ENCODE assay signal across 9 cellular contexts in the genomic region with DNA sequence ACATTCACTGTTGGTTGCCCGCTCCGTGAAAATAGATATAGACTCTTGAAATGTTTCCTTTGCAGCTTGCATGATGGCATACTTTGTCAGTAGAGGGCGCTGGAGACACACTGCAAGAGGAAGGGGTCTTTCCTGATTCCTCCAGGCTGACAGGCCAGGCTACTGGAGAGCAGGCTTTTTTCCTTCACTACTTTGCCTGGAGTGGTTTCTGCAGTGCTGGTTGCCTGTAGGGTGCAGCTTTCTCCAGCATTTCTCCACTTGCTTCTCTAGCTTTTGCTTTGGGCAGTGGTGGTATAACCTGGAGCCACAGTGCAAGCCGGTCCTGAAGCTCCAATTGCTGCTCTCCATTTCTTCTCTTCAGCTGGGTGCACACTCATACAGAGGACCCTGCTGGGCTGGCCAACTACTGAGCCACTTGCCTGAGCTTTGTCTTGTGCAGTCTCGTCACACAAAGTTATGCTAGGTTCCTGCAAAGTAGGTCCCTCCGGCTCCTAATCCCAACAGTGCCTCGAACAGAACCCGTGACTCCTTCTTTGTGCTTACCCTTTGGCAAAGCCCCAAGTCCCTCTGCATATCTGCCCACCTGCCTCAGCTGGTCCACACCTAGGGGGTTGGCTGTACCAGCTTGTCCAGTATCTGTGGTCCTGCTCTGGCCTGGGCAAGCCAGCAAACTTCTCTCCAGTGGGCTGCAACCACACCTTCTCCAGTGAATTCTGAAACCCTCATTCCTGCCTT. TPM values are rescaled to one million over a fixed set of nuclear protein-coding genes. Genes with fewer than 3 reads are reported as not detected.
DNase-seq lines count a peak whose midpoint lies in the region; ATAC-seq, FAIRE-seq and TF ChIP-seq lines count a peak whose summit lies in the region.
"Had no signal": no experiment of that assay in that cellular context is flagged by ENCODE, and none has a peak within 500 bp of the region (broad histone marks: within the 10 kb centered on the region; RNA-seq: fewer than 3 reads in every experiment).

No MANE protein-coding gene starts in this region.

- no TSS peak for BruUV-seq in MCF 10A (replicated peaks; lab: Mats Ljungman, UMichigan)

- DNase-seq in activated CD4-positive, alpha-beta T cell treated with anti-CD3 and anti-CD28 coated beads, Interleukin-2, amount 10 ng/mL, durations not matched to agents 24 days and 14 days, result peak; percentile 70
- DNase-seq in activated CD4-positive, alpha-beta T cell treated with anti-CD3 and anti-CD28 coated beads for 4 hours, result no peak
- DNase-seq in HuH-7.5 (ENCODE audit: low spot score) (peak; percentile 7), NOMO-1 treated with DMSO at 0.1 percent for 48 hours (lab: John Stamatoyannopoulos, UW; ENCODE audit: unreplicated experiment) (peak; percentile 57), MCF 10A (ENCODE audit: unreplicated experiment) (peak; percentile 83), kidney (peak; percentile 53)
- DNase-seq in stimulated activated naive CD8-positive, alpha-beta T cell treated with anti-CD3 and anti-CD28 coated beads, Interleukin-15, amount 100 ng/mL, for 72 hours, result peak; percentile 8 to 18

- no peak for FAIRE-seq in kidney (lab: Jason Lieb, UNC)
- FAIRE-seq: islet of Langerhans had no signal

- H3K4me3 ChIP-seq in kidney (ENCODE audit: low read length in 2 of 2), result no peak overlapping the region

- no peak overlapping the region for H3K4me3 Mint-ChIP-seq in activated CD4-positive, alpha-beta T cell treated with anti-CD3 and anti-CD28 coated beads, Interleukin-2, amount 10 ng/mL, durations not matched to agents 24 days and 14 days
- no peak overlapping the region for H3K4me3 Mint-ChIP-seq in MCF 10A (ENCODE audit: unreplicated experiment)
- H3K4me3 Mint-ChIP-seq in stimulated activated naive CD8-positive, alpha-beta T cell treated with anti-CD3 and anti-CD28 coated beads, Interleukin-15, amount 100 ng/mL, for 72 hours, result no peak overlapping the region

- no peak overlapping the region for H3K27ac ChIP-seq in kidney (ENCODE audit: low read depth in 2 of 2, low read length in 2 of 2)

- intact Hi-C loops in activated CD4-positive, alpha-beta T cell treated with anti-CD3 and anti-CD28 coated beads, Interleukin-2, amount 10 ng/mL, durations not matched to agents 24 days and 14 days (cut with micrococcal nuclease), result loop anchor here (5.0 kb wide), 1 partner anchor 78 kb away; no protein-coding TSS in a partner anchor
- intact Hi-C loops in MCF 10A (cut with micrococcal nuclease), result loop anchor here (1.0 to 10.0 kb wide), 4 partner anchors 79 to 348 kb away; no protein-coding TSS in a partner anchor
- intact Hi-C loops in kidney (cut with DNase I), result no loop called here

- H3K4me1 ChIP-seq in kidney (ENCODE audit: control insufficient read depth in 1 of 2, insufficient read depth in 1 of 2, low read depth in 1 of 2, low read length in 2 of 2), result no peaks in the 10 kb centered on the region

- peaks cover 6% of the 10 kb centered on the region for H3K27me3 Mint-ChIP-seq in activated CD4-positive, alpha-beta T cell treated with anti-CD3 and anti-CD28 coated beads, Interleukin-2, amount 10 ng/mL, durations not matched to agents 24 days and 14 days
- no peaks in the 10 kb centered on the region for H3K27me3 Mint-ChIP-seq in MCF 10A (ENCODE audit: insufficient read depth, unreplicated experiment)
- H3K27me3 Mint-ChIP-seq in stimulated activated naive CD8-positive, alpha-beta T cell treated with anti-CD3 and anti-CD28 coated beads, Interleukin-15, amount 100 ng/mL, for 72 hours, result no peaks in the 10 kb centered on the region

- TF ChIP-seq CTCF in MCF 10A (IDR thresholded peaks at IDR 0.05; ENCODE audit: unreplicated experiment), result peak; percentile 83
- peak; percentile 82 for TF ChIP-seq CTCF in kidney (IDR thresholded peaks at IDR 0.05; ENCODE audit: borderline replicate concordance, extremely low read depth, insufficient read depth)

- no peaks in the 10 kb centered on the region for H3K36me3 Mint-ChIP-seq in activated CD4-positive, alpha-beta T cell treated with anti-CD3 and anti-CD28 coated beads, Interleukin-2, amount 10 ng/mL, durations not matched to agents 24 days and 14 days (ENCODE audit: low read depth)
- H3K36me3 Mint-ChIP-seq in MCF 10A (ENCODE audit: insufficient read depth, unreplicated experiment), result peaks cover 5% of the 10 kb centered on the region

- POLR2A ChIA-PET in MCF 10A (lab: Yijun Ruan, JAX), result interaction anchor here (0.7 to 1.5 kb wide), 5 partner anchors 16 to 140 kb away, joined by 3 to 8 read pairs (median 3); no protein-coding TSS in a partner anchor

- no peaks in the 10 kb centered on the region for H3K4me1 Mint-ChIP-seq in activated CD4-positive, alpha-beta T cell treated with anti-CD3 and anti-CD28 coated beads, Interleukin-2, amount 10 ng/mL, durations not matched to agents 24 days and 14 days
- no peaks in the 10 kb centered on the region for H3K4me1 Mint-ChIP-seq in MCF 10A (ENCODE audit: insufficient read depth, unreplicated experiment)
- peaks cover 5% of the 10 kb centered on the region for H3K4me1 Mint-ChIP-seq in stimulated activated naive CD8-positive, alpha-beta T cell treated with anti-CD3 and anti-CD28 coated beads, Interleukin-15, amount 100 ng/mL, for 72 hours

- no peak overlapping the region for H3K9ac ChIP-seq in kidney (ENCODE audit: low read length in 2 of 2)

- peak; percentile 76 for ATAC-seq in GM21619 (IDR thresholded peaks at IDR 0.05; ENCODE audit: unreplicated experiment)
- peak; percentile 28 for ATAC-seq in stimulated activated naive CD8-positive, alpha-beta T cell treated with anti-CD3 and anti-CD28 coated beads, Interleukin-15, amount 100 ng/mL, for 72 hours

- no peaks in the 10 kb centered on the region for H3K9me3 ChIP-seq in kidney (ENCODE audit: control insufficient read depth in 1 of 2, low read length in 2 of 2)

- CTCF ChIA-PET in MCF 10A (lab: Yijun Ruan, JAX), result interaction anchor here (0.6 to 8.6 kb wide), 33 partner anchors 9 to 349 kb away, joined by 3 to 126 read pairs (median 4); no protein-coding TSS in a partner anchor

- H3K36me3 ChIP-seq in kidney (ENCODE audit: control insufficient read depth in 1 of 2, insufficient read depth in 2 of 2, low read length in 2 of 2), result no peaks in the 10 kb centered on the region

- no peak overlapping the region for H3K27ac Mint-ChIP-seq in activated CD4-positive, alpha-beta T cell treated with anti-CD3 and anti-CD28 coated beads, Interleukin-2, amount 10 ng/mL, durations not matched to agents 24 days and 14 days
- H3K27ac Mint-ChIP-seq in MCF 10A (ENCODE audit: low read depth, unreplicated experiment), result no peak overlapping the region
- no peak overlapping the region for H3K27ac Mint-ChIP-seq in stimulated activated naive CD8-positive, alpha-beta T cell treated with anti-CD3 and anti-CD28 coated beads, Interleukin-15, amount 100 ng/mL, for 72 hours

- H3K9me3 Mint-ChIP-seq in activated CD4-positive, alpha-beta T cell treated with anti-CD3 and anti-CD28 coated beads, Interleukin-2, amount 10 ng/mL, durations not matched to agents 24 days and 14 days, result no peaks in the 10 kb centered on the region
- H3K9me3 Mint-ChIP-seq in MCF 10A (ENCODE audit: unreplicated experiment), result no peaks in the 10 kb centered on the region
- H3K9me3 Mint-ChIP-seq in stimulated activated naive CD8-positive, alpha-beta T cell treated with anti-CD3 and anti-CD28 coated beads, Interleukin-15, amount 100 ng/mL, for 72 hours, result no peaks in the 10 kb centered on the region

RNA-seq across cellular contexts. Expression of a gene that starts 46.3 kb away (rescaled TPM):
- total RNA-seq in activated CD4-positive, alpha-beta T cell treated with anti-CD3 and anti-CD28 coated beads, Interleukin-2, amount 10 ng/mL, durations not matched to agents 24 days and 14 days, result not detected in 2 replicates
- total RNA-seq in MCF 10A (2022) (1.6 and 2.4 TPM in 2 replicates), kidney (8.8 TPM)
- 4.7 TPM for polyA plus RNA-seq in kidney (ENCODE audit: insufficient read depth, low read depth, low replicate concordance)

Comparison
In these comparisons a context has a peak if more than half of its experiments do, and no peak if none do; other contexts are left out.
1. DNase-seq: peak in activated CD4-positive, alpha-beta T cell treated with anti-CD3 and anti-CD28 coated beads, Interleukin-2, amount 10 ng/mL, durations not matched to agents 24 days and 14 days (single experiment), HuH-7.5 (single experiment), NOMO-1 treated with DMSO at 0.1 percent for 48 hours (single experiment), MCF 10A (single experiment), kidney (single experiment) and stimulated activated naive CD8-positive, alpha-beta T cell treated with anti-CD3 and anti-CD28 coated beads, Interleukin-15, amount 100 ng/mL, for 72 hours (2 of 2); none in activated CD4-positive, alpha-beta T cell treated with anti-CD3 and anti-CD28 coated beads for 4 hours (0 of 2).